ENCODE assay signal across 1 cellular context in genomic region chr3:42032693-42033349, GRCh38.
TF ChIP-seq lines count a peak whose summit lies in the region.

No MANE protein-coding gene starts in this region.

TF ChIP-seq in HepG2, 621 proteins besides CTCF, POLR2A, EP300 and RAD21 (continued from another document and continues in another):
- TF ChIP-seq TFDP2 (CRISPR knock-in tag; IDR thresholded peaks at IDR 0.05) (no peak; the same call in 1 of the 2 replicates), ZKSCAN1 (IDR thresholded peaks at IDR 0.05; ENCODE audit: low read length) (0 out of 2 replicates have a peak, but pooled peaks have one; percentile 15), GABPB1 (CRISPR knock-in tag; IDR thresholded peaks at IDR 0.05) (peak; percentile 53), PATZ1 (CRISPR knock-in tag; IDR thresholded peaks at IDR 0.05) (peak; percentile 67), ZNF567 (CRISPR knock-in tag; IDR thresholded peaks at IDR 0.05; ENCODE audit: borderline replicate concordance) (no peak), GMEB2 (CRISPR knock-in tag; IDR thresholded peaks at IDR 0.05; ENCODE audit: low read depth) (no peak), ZBTB43 (CRISPR knock-in tag; conservative IDR thresholded peaks at IDR 0.05) (peak; percentile 74; the same call in 1 of the 2 replicates), MATR3 (CRISPR knock-in tag; IDR thresholded peaks at IDR 0.05) (no peak), ARID4A (CRISPR knock-in tag; IDR thresholded peaks at IDR 0.05; ENCODE audit: borderline replicate concordance) (peak; percentile 64; the same call in 1 of the 2 replicates), TFE3 (CRISPR knock-in tag; IDR thresholded peaks at IDR 0.05) (0 out of 2 replicates have a peak, but pooled peaks have one; percentile 16), IRF2 (CRISPR knock-in tag; IDR thresholded peaks at IDR 0.05) (peak; percentile 92), CHD4 (IDR thresholded peaks at IDR 0.05; ENCODE audit: borderline replicate concordance, low read length) (no peak), MBD4 (IDR thresholded peaks at IDR 0.05; ENCODE audit: borderline replicate concordance, low read length) (no peak), ZBTB10 (CRISPR knock-in tag; IDR thresholded peaks at IDR 0.05; ENCODE audit: borderline replicate concordance) (no peak), MEIS2 (CRISPR knock-in tag; IDR thresholded peaks at IDR 0.05) (peak; percentile 84; the same call in 1 of the 2 replicates), KAT8 (CRISPR knock-in tag; IDR thresholded peaks at IDR 0.05) (peak; percentile 74), ZFP36 (IDR thresholded peaks at IDR 0.05; ENCODE audit: borderline replicate concordance, low read depth, low read length, partially characterized antibody) (no peak), ATF1 (CRISPR knock-in tag; IDR thresholded peaks at IDR 0.05) (0 out of 2 replicates have a peak, but pooled peaks have one; percentile 19), PRDM15 (CRISPR knock-in tag; IDR thresholded peaks at IDR 0.05) (peak; percentile 81; the same call in 1 of the 2 replicates), ONECUT2 (CRISPR knock-in tag; IDR thresholded peaks at IDR 0.05) (0 out of 2 replicates have a peak, but pooled peaks have one; percentile 11), ZNF790 (CRISPR knock-in tag; IDR thresholded peaks at IDR 0.05; ENCODE audit: borderline replicate concordance) (no peak), LBX2 (CRISPR knock-in tag; IDR thresholded peaks at IDR 0.05; ENCODE audit: borderline replicate concordance) (no peak), FOXM1 (CRISPR knock-in tag; IDR thresholded peaks at IDR 0.05) (no peak), ZNF446 (CRISPR knock-in tag; IDR thresholded peaks at IDR 0.05) (no peak), ZNF597 (CRISPR knock-in tag; IDR thresholded peaks at IDR 0.05) (no peak), HES4 (CRISPR knock-in tag; IDR thresholded peaks at IDR 0.05; ENCODE audit: borderline replicate concordance) (no peak), TSC22D2 (CRISPR knock-in tag; IDR thresholded peaks at IDR 0.05; ENCODE audit: borderline replicate concordance) (no peak), MAFK (conservative IDR thresholded peaks at IDR 0.05 in 1 of 2, IDR thresholded peaks at IDR 0.05 in 1 of 2; ENCODE audit: low read length in 2 of 2) (peak; percentile 34 to 43; a peak in 2 of 4 replicates), ZBTB26 (CRISPR knock-in tag; IDR thresholded peaks at IDR 0.05; ENCODE audit: borderline replicate concordance) (peak; percentile 94), ZNF660 (CRISPR knock-in tag; IDR thresholded peaks at IDR 0.05; ENCODE audit: borderline replicate concordance, low read depth) (no peak), ZNF883 (CRISPR knock-in tag; IDR thresholded peaks at IDR 0.05; ENCODE audit: not compliant biosample characterization) (no peak), MIER3 (CRISPR knock-in tag; IDR thresholded peaks at IDR 0.05; ENCODE audit: borderline replicate concordance) (peak; percentile 73; the same call in 1 of the 2 replicates), ZNF619 (CRISPR knock-in tag; IDR thresholded peaks at IDR 0.05) (no peak), GATAD1 (CRISPR knock-in tag; IDR thresholded peaks at IDR 0.05) (peak; percentile 66), NFATC3 (CRISPR knock-in tag; IDR thresholded peaks at IDR 0.05) (no peak)
